In genomic region chr4:108649863-108650211, GRCh38 we compare ENCODE assay signal across 8 cellular contexts. TPM values are rescaled to one million over a fixed set of nuclear protein-coding genes. Genes with fewer than 3 reads are reported as not detected.
DNase-seq lines count a peak whose midpoint lies in the region; ATAC-seq and TF ChIP-seq lines count a peak whose summit lies in the region.

No MANE protein-coding gene starts in this region.

- H3K27ac Mint-ChIP-seq in activated T-cell treated with anti-CD3 and anti-CD28 coated beads, Interleukin-2, amount 50 U/mL, for 24 hours = peak overlapping the region; percentile 98
- peak overlapping the region; percentile 36 for H3K27ac Mint-ChIP-seq in activated CD4-positive, alpha-beta memory T cell treated with anti-CD3 and anti-CD28 coated beads, Interleukin-2, amount 10 ng/mL, durations not matched to agents 7 days and 5 days

- H3K27me3 Mint-ChIP-seq in activated T-cell treated with anti-CD3 and anti-CD28 coated beads, Interleukin-2, amount 50 U/mL, for 24 hours = no peaks in the 10 kb centered on the region
- no peaks in the 10 kb centered on the region for H3K27me3 Mint-ChIP-seq in activated CD4-positive, alpha-beta memory T cell treated with anti-CD3 and anti-CD28 coated beads, Interleukin-2, amount 10 ng/mL, durations not matched to agents 7 days and 5 days

- no peak for TF ChIP-seq RAD21 in liver (IDR thresholded peaks at IDR 0.05)

- H3K9ac ChIP-seq in liver (ENCODE audit: low read depth in 1 of 2, low read length in 2 of 2) = peak overlapping the region in 1 of 2 donors; percentile 1

- H3K9me3 ChIP-seq in liver (ENCODE audit: control insufficient read depth in 4 of 4, low read length in 3 of 4) = no peaks in the 10 kb centered on the region

- CTCF ChIA-PET in activated CD4-positive, alpha-beta memory T cell treated with anti-CD3 and anti-CD28 coated beads, Interleukin-2, amount 10 ng/mL, durations not matched to agents 7 days and 5 days (lab: Charles Lee) = interaction anchor here (0.5 to 1.4 kb wide), 5 partner anchors 18 to 77 kb away, joined by 3 to 7 read pairs (median 4); partner anchors contain the start of gene RPL34

- ATAC-seq in HG03025 (IDR thresholded peaks at IDR 0.05; ENCODE audit: low FRiP score, unreplicated experiment) = peak; percentile 8

- no peaks in the 10 kb centered on the region for H3K27me3 ChIP-seq in liver (ENCODE audit: control insufficient read depth in 4 of 4, insufficient read depth in 4 of 4, low read length in 3 of 4)

- WGBS in liver = 3% methylated on average over 6 of the region's 6 CpGs

- no peak for TF ChIP-seq CTCF in liver (IDR thresholded peaks at IDR 0.05; ENCODE audit: low read depth, low read length, missing input control)

- POLR2A ChIA-PET in activated CD4-positive, alpha-beta memory T cell treated with anti-CD3 and anti-CD28 coated beads, Interleukin-2, amount 10 ng/mL, durations not matched to agents 7 days and 5 days (lab: Charles Lee) = interaction anchor here (0.7 to 3.9 kb wide), 13 partner anchors 10 to 661 kb away, joined by 3 to 41 read pairs (median 5); partner anchors contain the start of genes HADH and RPL34

- peak overlapping the region; percentile 19 to 45 (median 41) for H3K4me3 ChIP-seq in liver (ENCODE audit: low read depth in 1 of 3, low read length in 3 of 3)

- H3K27ac ChIP-seq in liver (ENCODE audit: low read depth in 1 of 2, low read length in 2 of 2) = no peak overlapping the region

- H3K9me3 Mint-ChIP-seq in activated T-cell treated with anti-CD3 and anti-CD28 coated beads, Interleukin-2, amount 50 U/mL, for 24 hours = no peaks in the 10 kb centered on the region
- H3K9me3 Mint-ChIP-seq in activated CD4-positive, alpha-beta memory T cell treated with anti-CD3 and anti-CD28 coated beads, Interleukin-2, amount 10 ng/mL, durations not matched to agents 7 days and 5 days = no peaks in the 10 kb centered on the region

- peaks cover 34% of the 10 kb centered on the region for H3K4me1 Mint-ChIP-seq in activated T-cell treated with anti-CD3 and anti-CD28 coated beads, Interleukin-2, amount 50 U/mL, for 24 hours (ENCODE audit: low read depth)
- H3K4me1 Mint-ChIP-seq in activated CD4-positive, alpha-beta memory T cell treated with anti-CD3 and anti-CD28 coated beads, Interleukin-2, amount 10 ng/mL, durations not matched to agents 7 days and 5 days = peaks cover 39% of the 10 kb centered on the region

- DNase-seq in activated T-cell treated with anti-CD3 and anti-CD28 coated beads, Interleukin-2, amount 50 U/mL, for 24 hours = no peak
- no peak for DNase-seq in activated T-cell treated with anti-CD3 and anti-CD28 coated beads, Interleukin-2, amount 50 U/mL, for 48 hours
- DNase-seq in activated CD4-positive, alpha-beta memory T cell treated with anti-CD3 and anti-CD28 coated beads, Interleukin-2, amount 10 ng/mL, durations not matched to agents 7 days and 5 days = no peak
- DNase-seq in erythroblast (lab: John Stamatoyannopoulos, UW) (no peak), NCI-H2196 treated with DMSO at 0.1 percent for 48 hours (lab: John Stamatoyannopoulos, UW; ENCODE audit: unreplicated experiment) (no peak), NCI-H82 treated with DMSO at 0.1 percent for 48 hours (lab: John Stamatoyannopoulos, UW; ENCODE audit: unreplicated experiment) (no peak)

- H3K36me3 ChIP-seq in liver (ENCODE audit: control insufficient read depth in 4 of 4, insufficient read depth in 3 of 4, low read depth in 1 of 4, low read length in 3 of 4) = peaks cover 0 to 1% (median 0%) of the 10 kb centered on the region in 4 donors

- no peak for TF ChIP-seq POLR2A in erythroblast (IDR thresholded peaks at IDR 0.05; ENCODE audit: low read length)

- H3K36me3 Mint-ChIP-seq in activated T-cell treated with anti-CD3 and anti-CD28 coated beads, Interleukin-2, amount 50 U/mL, for 24 hours (ENCODE audit: low read depth) = peaks cover 51% of the 10 kb centered on the region
- H3K36me3 Mint-ChIP-seq in activated CD4-positive, alpha-beta memory T cell treated with anti-CD3 and anti-CD28 coated beads, Interleukin-2, amount 10 ng/mL, durations not matched to agents 7 days and 5 days (ENCODE audit: low read depth) = peaks cover 16% of the 10 kb centered on the region

- H3K4me3 Mint-ChIP-seq in activated T-cell treated with anti-CD3 and anti-CD28 coated beads, Interleukin-2, amount 50 U/mL, for 24 hours = peak overlapping the region; percentile 79
- H3K4me3 Mint-ChIP-seq in activated CD4-positive, alpha-beta memory T cell treated with anti-CD3 and anti-CD28 coated beads, Interleukin-2, amount 10 ng/mL, durations not matched to agents 7 days and 5 days = peak overlapping the region; percentile 92

- peaks cover 5 to 20% (median 11%) of the 10 kb centered on the region in 4 donors for H3K4me1 ChIP-seq in liver (ENCODE audit: control insufficient read depth in 4 of 4, insufficient read depth in 4 of 4, low read length in 3 of 4)

TF ChIP-seq in liver, 16 proteins besides CTCF, POLR2A, EP300 and RAD21:
- TF ChIP-seq SP1 (IDR thresholded peaks at IDR 0.05) = no peak
- peak; percentile 5 for TF ChIP-seq HNF4G (IDR thresholded peaks at IDR 0.05)

RNA-seq across cellular contexts. Expression of gene OSTC, which starts 0.6 kb away (rescaled TPM):
- total RNA-seq in activated CD4-positive, alpha-beta memory T cell treated with anti-CD3 and anti-CD28 coated beads, Interleukin-2, amount 10 ng/mL, durations not matched to agents 7 days and 5 days = 10 to 100 TPM; 81.4 to 85.1 TPM
- 100 to 1,000 TPM; 113 to 148 TPM for total RNA-seq in liver
- 100 to 1,000 TPM; 141 to 144 TPM for polyA plus RNA-seq in liver

RNA-seq across cellular contexts. Expression of gene RPL34, which starts 29.5 kb away (rescaled TPM):
- total RNA-seq in activated CD4-positive, alpha-beta memory T cell treated with anti-CD3 and anti-CD28 coated beads, Interleukin-2, amount 10 ng/mL, durations not matched to agents 7 days and 5 days = 1,000 to 10,000 TPM; 1,156 to 1,199 TPM
- 100 to 1,000 TPM; 138 to 495 TPM for total RNA-seq in liver
- polyA plus RNA-seq in liver = 1,000 to 10,000 TPM in 1 of 2 donors, 100 to 1,000 TPM in 1; 526 to 1,016 TPM
